Comparison of ENCODE assay signal across 1 cellular context in the genomic region with DNA sequence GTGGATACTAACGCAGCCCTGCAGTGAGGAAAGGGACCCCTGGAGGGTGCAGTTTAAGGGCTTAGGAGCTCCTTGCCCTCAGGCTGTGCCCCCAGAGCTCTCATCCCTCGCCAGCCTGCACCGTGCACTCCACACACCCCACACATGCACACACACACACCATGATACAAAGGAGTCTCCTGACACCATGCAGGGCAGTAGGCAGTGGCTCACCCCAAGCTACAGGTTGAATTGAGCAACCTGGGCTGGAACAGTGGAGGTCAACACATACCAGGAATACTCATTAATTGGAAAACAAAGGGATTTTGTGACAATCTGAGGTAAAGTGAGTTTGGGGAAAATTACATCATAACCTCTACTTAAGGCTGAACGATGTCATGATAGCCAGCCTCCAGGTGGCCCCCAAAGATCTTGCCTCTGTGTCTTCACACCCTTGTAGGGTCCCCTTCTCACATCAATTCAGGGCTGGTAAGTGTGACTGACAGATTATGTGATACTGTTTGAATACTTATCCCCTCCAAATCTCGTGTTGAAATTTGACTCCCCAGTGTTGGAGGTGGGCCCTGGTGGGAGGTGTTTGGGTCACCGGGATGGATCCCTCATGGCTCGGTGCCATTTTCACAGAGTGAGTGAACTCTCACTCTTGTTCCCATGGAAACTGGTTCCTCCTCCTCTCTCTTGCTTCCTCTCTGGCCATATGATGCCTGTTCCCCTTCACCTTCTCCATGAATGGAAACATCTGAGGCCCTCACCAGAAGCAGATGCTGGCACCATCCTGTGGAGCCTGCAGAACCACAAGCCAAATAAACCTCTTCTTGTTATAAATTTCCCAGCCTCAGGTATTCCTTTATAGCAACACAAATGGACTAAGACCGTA.
A peak's percentile ranks its signal among the peaks of the same experiment; 100 is the strongest.
TF ChIP-seq lines count a peak whose summit lies in the region.

No MANE protein-coding gene starts in this region.

TF ChIP-seq in HepG2, 621 proteins besides CTCF, POLR2A, EP300 and RAD21 (continued from another document):
- no peak for TF ChIP-seq FIP1L1 (IDR thresholded peaks at IDR 0.05; ENCODE audit: borderline replicate concordance, insufficient read depth, low read depth, low read length)
- TF ChIP-seq EHMT2 (IDR thresholded peaks at IDR 0.05; ENCODE audit: borderline replicate concordance, low read depth, low read length) = no peak
- 0 out of 2 replicates have a peak, but pooled peaks have one; percentile 15 for TF ChIP-seq STAG1 (CRISPR knock-in tag; IDR thresholded peaks at IDR 0.05)
- TF ChIP-seq SOX6 (IDR thresholded peaks at IDR 0.05) = no peak
- TF ChIP-seq SOX6 (CRISPR knock-in tag; IDR thresholded peaks at IDR 0.05) = peak; percentile 49
- TF ChIP-seq TEAD3 (CRISPR knock-in tag; optimal IDR thresholded peaks at IDR 0.05; ENCODE audit: borderline replicate concordance) = peak; percentile 46
- TF ChIP-seq RFX5 (IDR thresholded peaks at IDR 0.05; ENCODE audit: low read depth, low read length) = no peak
- TF ChIP-seq SOX5 (CRISPR knock-in tag; IDR thresholded peaks at IDR 0.05; ENCODE audit: borderline replicate concordance) = peak; percentile 17; the same call in 1 of the 2 replicates
- no peak for TF ChIP-seq SKI (IDR thresholded peaks at IDR 0.05; ENCODE audit: partially characterized antibody)
- no peak for TF ChIP-seq RFXANK (CRISPR knock-in tag; IDR thresholded peaks at IDR 0.05)
